In genomic region chr6:39228992-39229767, GRCh38 we compare ENCODE assay signal across 8 cellular contexts. TPM values are rescaled to one million over a fixed set of nuclear protein-coding genes. Genes with fewer than 3 reads are reported as not detected.
DNase-seq lines count a peak whose midpoint lies in the region; ATAC-seq and TF ChIP-seq lines count a peak whose summit lies in the region.

Gene KCNK5 (minus strand): TSS chr6:39229475. CDS start chr6:39229111, 364 bp downstream.

- no peaks in the 10 kb centered on the region for H3K9me3 Mint-ChIP-seq in brain

- no peaks in the 10 kb centered on the region for H3K36me3 Mint-ChIP-seq in brain

- H3K27me3 Mint-ChIP-seq in brain = peaks cover 39% of the 10 kb centered on the region

- peaks cover 33% of the 10 kb centered on the region for H3K4me1 Mint-ChIP-seq in brain

- DNase-seq in D341Med (ENCODE audit: low spot score) (peak; percentile 86), MV-4-11 (lab: John Stamatoyannopoulos, UW) (peak; percentile 80), T-helper 9 cell (peak; percentile 32), islet precursor cell (peak; percentile 92)
- DNase-seq in stimulated activated CD4-positive, alpha-beta T cell treated with anti-CD3 and anti-CD28 coated beads, Interleukin-15, amount 100 ng/mL, for 1 hour (ENCODE audit: low read depth in 1 of 2, low spot score in 1 of 2) = peak; percentile 31 to 73

- ATAC-seq in GM21737 (IDR thresholded peaks at IDR 0.05; ENCODE audit: unreplicated experiment) = peak; percentile 89
- no peak for ATAC-seq in GM19452 (IDR thresholded peaks at IDR 0.05; ENCODE audit: unreplicated experiment)

- TF ChIP-seq CTCF in brain (conservative IDR thresholded peaks at IDR 0.05) = peak; percentile 50 to 83

- H3K27ac Mint-ChIP-seq in brain = peak within 1 kb of the TSS in 1 of 5 experiments; percentile 78

- H3K4me3 Mint-ChIP-seq in brain = peak within 1 kb of the TSS; percentile 71 to 80 (median 78)

RNA-seq across cellular contexts. Expression of gene KCNK5, which starts in this region (rescaled TPM):
- polyA plus RNA-seq in brain (ENCODE audit: insufficient read depth, low read depth, low replicate concordance) = 0.78 TPM

Comparison
In these comparisons a context has a peak if more than half of its experiments do, and no peak if none do; other contexts are left out.
1. DNase-seq: peak in every context shown above with its lines; median percentile 92 in islet precursor cell; 86 in D341Med; 80 in MV-4-11; 52 in stimulated activated CD4-positive, alpha-beta T cell treated with anti-CD3 and anti-CD28 coated beads, Interleukin-15, amount 100 ng/mL, for 1 hour; 32 in T-helper 9 cell.